13 cellular contexts compared by ENCODE assay signal in the genomic region with DNA sequence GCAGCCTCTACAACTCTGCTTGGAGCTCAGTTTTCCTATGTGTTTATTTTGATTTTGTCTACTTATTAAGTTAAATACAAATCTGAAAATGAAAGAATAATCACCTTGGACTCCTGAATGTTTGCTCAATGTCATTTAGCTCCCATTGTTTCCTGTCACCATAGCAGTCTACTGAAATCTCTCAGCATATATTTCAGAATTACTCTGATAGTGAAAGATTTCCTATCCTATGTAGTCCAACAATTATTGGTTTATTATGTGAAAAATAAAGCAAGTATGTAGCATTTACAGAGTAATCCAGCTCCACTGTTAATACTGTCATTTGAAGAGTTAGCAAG.
DNase-seq lines count a peak whose midpoint lies in the region; ATAC-seq and TF ChIP-seq lines count a peak whose summit lies in the region.
"Had no signal": no experiment of that assay in that cellular context is flagged by ENCODE, and none has a peak within 500 bp of the region (broad histone marks: within the 10 kb centered on the region; RNA-seq: fewer than 3 reads in every experiment).

No MANE protein-coding gene starts in this region.

- CTCF ChIA-PET in RWPE1 (lab: Yijun Ruan, JAX): no interaction called here

- no peaks in the 10 kb centered on the region for H3F3A ChIP-seq in GM23338 (replicated peaks; ENCODE audit: low read depth)

- peaks cover 73% of the 10 kb centered on the region for H3K4me1 Mint-ChIP-seq in GM23338
- H3K4me1 Mint-ChIP-seq: naive B cell had no signal

- ATAC-seq in GM23338: no peak
- ATAC-seq in right cardiac atrium: no peak
- ATAC-seq in gastrocnemius medialis: no peak
- ATAC-seq in HG03432 (IDR thresholded peaks at IDR 0.05; ENCODE audit: unreplicated experiment): no peak

- peaks cover 4% of the 10 kb centered on the region for H3K27me3 Mint-ChIP-seq in GM23338 (ENCODE audit: insufficient read depth, low read depth, poor library complexity)

- peaks cover 20% of the 10 kb centered on the region; the same call in 2 of the 3 replicates for H3K36me3 Mint-ChIP-seq in GM23338 (ENCODE audit: low read depth)
- H3K36me3 Mint-ChIP-seq: naive B cell had no signal

- no peak for TF ChIP-seq POLR2A in gastrocnemius medialis (IDR thresholded peaks at IDR 0.05)

- no peaks in the 10 kb centered on the region for H4K20me1 ChIP-seq in GM23338 (replicated peaks; ENCODE audit: insufficient read depth)

- H3K27ac ChIP-seq in GM23338 (ENCODE audit: low read depth) (peak overlapping the region; percentile 56), RWPE1 (peak overlapping the region; percentile 83), right cardiac atrium (ENCODE audit: low read length) (peak overlapping the region; percentile 91), gastrocnemius medialis (peak overlapping the region; percentile 71 to 87 (median 76))

- H3K9me3 ChIP-seq in right cardiac atrium (ENCODE audit: control insufficient read depth, low read length) (no peaks in the 10 kb centered on the region), gastrocnemius medialis (no peaks in the 10 kb centered on the region)

- no peaks in the 10 kb centered on the region; the same call in 2 of the 3 replicates for H3K9me3 Mint-ChIP-seq in GM23338

- DNase-seq in GM23338 (ENCODE audit: low spot score) (no peak), RWPE1 (ENCODE audit: low spot score) (no peak), right cardiac atrium (no peak), gastrocnemius medialis (no peak), NOMO-1 treated with dmso at 0.1 percent for 144 hours (lab: John Stamatoyannopoulos, UW; ENCODE audit: unreplicated experiment) (no peak), NCI-H2107 (lab: John Stamatoyannopoulos, UW) (no peak), NCI-H1105 treated with DMSO at 0.1 percent for 48 hours (lab: John Stamatoyannopoulos, UW) (no peak)
- DNase-seq: activated naive CD4-positive, alpha-beta T cell; effector memory CD4-positive, alpha-beta T cell; foreskin melanocyte; islet precursor cell; naive B cell had no signal

- H3K9me2 ChIP-seq in GM23338 (ENCODE audit: insufficient read depth): no peaks in the 10 kb centered on the region

- POLR2A ChIA-PET in RWPE1 (lab: Yijun Ruan, JAX; ENCODE audit: low non-redundant PET): no interaction called here

- no peak overlapping the region for H3K4me3 Mint-ChIP-seq in GM23338
- H3K4me3 Mint-ChIP-seq: naive B cell had no signal

- in situ Hi-C loops in gastrocnemius medialis (cut with MboI; ENCODE audit: low sequenced_read_pairs in 4 of 4): no loop called here

- H2AFZ ChIP-seq in GM23338: no peak overlapping the region

- H3K4me2 ChIP-seq in GM23338: peak overlapping the region; percentile 0

- H3K36me3 ChIP-seq in GM23338 (ENCODE audit: insufficient read depth) (no peaks in the 10 kb centered on the region), gastrocnemius medialis (no peaks in the 10 kb centered on the region)

- TF ChIP-seq CTCF in GM23338 (conservative IDR thresholded peaks at IDR 0.05; ENCODE audit: low read depth in 2 of 2) (no peak), RWPE1 (conservative IDR thresholded peaks at IDR 0.05; ENCODE audit: low read depth) (no peak), gastrocnemius medialis (IDR thresholded peaks at IDR 0.05 in 4 of 5, conservative IDR thresholded peaks at IDR 0.05 in 1 of 5) (no peak)

- H3K79me2 ChIP-seq in GM23338 (replicated peaks; ENCODE audit: insufficient read depth): peaks cover 8% of the 10 kb centered on the region; the same call in 1 of the 2 replicates

- intact Hi-C loops in right cardiac atrium (cut with DNase I): loop anchor here in 1 of 4 donors (10.0 kb wide), 1 partner anchor 73 kb away; no protein-coding TSS in a partner anchor
- intact Hi-C loops in gastrocnemius medialis (cut with DNase I; ENCODE audit: low total_unique reads): no loop called here

- H3K4me3 ChIP-seq in GM23338: no peak overlapping the region
- no peak overlapping the region for H3K4me3 ChIP-seq in right cardiac atrium (ENCODE audit: low read length)
- no peak overlapping the region for H3K4me3 ChIP-seq in gastrocnemius medialis

- peak overlapping the region; percentile 55 for H3K27ac Mint-ChIP-seq in GM23338
- H3K27ac Mint-ChIP-seq: naive B cell had no signal

- H3K4me1 ChIP-seq in GM23338 (ENCODE audit: insufficient read depth): peaks cover 48% of the 10 kb centered on the region
- peaks cover 20% of the 10 kb centered on the region for H3K4me1 ChIP-seq in right cardiac atrium (ENCODE audit: control insufficient read depth, insufficient read depth, low read length)
- peaks cover 76 to 79% of the 10 kb centered on the region in 2 donors for H3K4me1 ChIP-seq in gastrocnemius medialis

- H3K27me3 ChIP-seq in GM23338 (ENCODE audit: insufficient read depth) (no peaks in the 10 kb centered on the region), right cardiac atrium (ENCODE audit: control insufficient read depth, insufficient read depth) (no peaks in the 10 kb centered on the region), gastrocnemius medialis (no peaks in the 10 kb centered on the region)

TF ChIP-seq in GM23338, 12 proteins besides CTCF, POLR2A, EP300 and RAD21 (continues in another document):
- TF ChIP-seq ZNF114 (CRISPR knock-in tag; IDR thresholded peaks at IDR 0.05) (no peak), NANOG (IDR thresholded peaks at IDR 0.05; ENCODE audit: borderline replicate concordance) (no peak), JUNB (IDR thresholded peaks at IDR 0.05; ENCODE audit: unreplicated experiment) (no peak), ZNF331 (CRISPR knock-in tag; IDR thresholded peaks at IDR 0.05; ENCODE audit: low read depth) (no peak), POLR2AphosphoS5 (IDR thresholded peaks at IDR 0.05; ENCODE audit: low read depth) (no peak), CREB1 (CRISPR knock-in tag; IDR thresholded peaks at IDR 0.05; ENCODE audit: low read depth) (no peak)
- TF ChIP-seq, protein P1, sequence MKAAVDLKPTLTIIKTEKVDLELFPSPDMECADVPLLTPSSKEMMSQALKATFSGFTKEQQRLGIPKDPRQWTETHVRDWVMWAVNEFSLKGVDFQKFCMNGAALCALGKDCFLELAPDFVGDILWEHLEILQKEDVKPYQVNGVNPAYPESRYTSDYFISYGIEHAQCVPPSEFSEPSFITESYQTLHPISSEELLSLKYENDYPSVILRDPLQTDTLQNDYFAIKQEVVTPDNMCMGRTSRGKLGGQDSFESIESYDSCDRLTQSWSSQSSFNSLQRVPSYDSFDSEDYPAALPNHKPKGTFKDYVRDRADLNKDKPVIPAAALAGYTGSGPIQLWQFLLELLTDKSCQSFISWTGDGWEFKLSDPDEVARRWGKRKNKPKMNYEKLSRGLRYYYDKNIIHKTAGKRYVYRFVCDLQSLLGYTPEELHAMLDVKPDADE (IDR thresholded peaks at IDR 0.05): no peak
- TF ChIP-seq, protein P2, sequence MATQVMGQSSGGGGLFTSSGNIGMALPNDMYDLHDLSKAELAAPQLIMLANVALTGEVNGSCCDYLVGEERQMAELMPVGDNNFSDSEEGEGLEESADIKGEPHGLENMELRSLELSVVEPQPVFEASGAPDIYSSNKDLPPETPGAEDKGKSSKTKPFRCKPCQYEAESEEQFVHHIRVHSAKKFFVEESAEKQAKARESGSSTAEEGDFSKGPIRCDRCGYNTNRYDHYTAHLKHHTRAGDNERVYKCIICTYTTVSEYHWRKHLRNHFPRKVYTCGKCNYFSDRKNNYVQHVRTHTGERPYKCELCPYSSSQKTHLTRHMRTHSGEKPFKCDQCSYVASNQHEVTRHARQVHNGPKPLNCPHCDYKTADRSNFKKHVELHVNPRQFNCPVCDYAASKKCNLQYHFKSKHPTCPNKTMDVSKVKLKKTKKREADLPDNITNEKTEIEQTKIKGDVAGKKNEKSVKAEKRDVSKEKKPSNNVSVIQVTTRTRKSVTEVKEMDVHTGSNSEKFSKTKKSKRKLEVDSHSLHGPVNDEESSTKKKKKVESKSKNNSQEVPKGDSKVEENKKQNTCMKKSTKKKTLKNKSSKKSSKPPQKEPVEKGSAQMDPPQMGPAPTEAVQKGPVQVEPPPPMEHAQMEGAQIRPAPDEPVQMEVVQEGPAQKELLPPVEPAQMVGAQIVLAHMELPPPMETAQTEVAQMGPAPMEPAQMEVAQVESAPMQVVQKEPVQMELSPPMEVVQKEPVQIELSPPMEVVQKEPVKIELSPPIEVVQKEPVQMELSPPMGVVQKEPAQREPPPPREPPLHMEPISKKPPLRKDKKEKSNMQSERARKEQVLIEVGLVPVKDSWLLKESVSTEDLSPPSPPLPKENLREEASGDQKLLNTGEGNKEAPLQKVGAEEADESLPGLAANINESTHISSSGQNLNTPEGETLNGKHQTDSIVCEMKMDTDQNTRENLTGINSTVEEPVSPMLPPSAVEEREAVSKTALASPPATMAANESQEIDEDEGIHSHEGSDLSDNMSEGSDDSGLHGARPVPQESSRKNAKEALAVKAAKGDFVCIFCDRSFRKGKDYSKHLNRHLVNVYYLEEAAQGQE (IDR thresholded peaks at IDR 0.05; ENCODE audit: unreplicated experiment): no peak
